In the genomic region with DNA sequence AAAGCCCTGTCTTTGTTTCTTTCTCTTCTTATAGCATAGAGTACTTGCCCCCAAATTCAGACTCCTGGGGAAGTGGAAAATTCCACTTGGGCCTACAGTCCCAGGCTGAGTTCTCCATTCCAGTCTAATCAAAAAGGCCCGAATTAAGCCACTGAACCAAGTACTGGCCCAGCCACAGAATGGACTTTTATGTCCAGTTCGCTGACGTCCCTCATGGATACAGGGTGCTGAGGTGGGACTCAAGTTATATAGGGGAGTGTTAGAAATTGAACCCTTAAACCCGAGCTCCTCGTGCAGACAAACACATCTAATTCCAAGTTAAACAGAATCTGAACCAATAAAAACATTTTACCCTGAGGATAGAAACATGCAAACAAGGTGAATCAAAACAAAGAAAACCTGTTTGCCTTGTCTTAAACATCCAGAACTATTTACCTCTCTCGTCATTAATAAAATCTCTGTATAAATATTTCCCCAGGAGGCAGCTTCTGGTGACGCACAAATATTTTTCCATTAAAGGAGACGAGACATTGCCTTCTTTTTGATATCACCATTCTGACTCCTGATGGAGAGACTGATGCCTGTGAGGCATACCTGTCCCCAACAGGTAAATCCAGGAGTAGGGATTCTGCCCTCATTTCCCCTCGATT, we compare ENCODE assay signal across 24 cellular contexts.
DNase-seq lines count a peak whose midpoint lies in the region; TF ChIP-seq lines count a peak whose summit lies in the region.
"Had no signal": no experiment of that assay in that cellular context is flagged by ENCODE, and none has a peak within 500 bp of the region (broad histone marks: within the 10 kb centered on the region; RNA-seq: fewer than 3 reads in every experiment).

No MANE protein-coding gene starts in this region.

- H3K36me3 ChIP-seq in esophagus muscularis mucosa = no peaks in the 10 kb centered on the region
- H3K36me3 ChIP-seq: spleen, thoracic aorta had no signal

- TF ChIP-seq CTCF in H9 (conservative IDR thresholded peaks at IDR 0.05) (no peak), esophagus muscularis mucosa (IDR thresholded peaks at IDR 0.05) (no peak), progenitor cell of endocrine pancreas (IDR thresholded peaks at IDR 0.05; ENCODE audit: unreplicated experiment) (no peak)

- intact Hi-C loops in esophagus muscularis mucosa (cut with DNase I) (no loop called here), cardiac septum (cut with DNase I) (no loop called here)

- H4K20me1 ChIP-seq in H9 (ENCODE audit: control insufficient read depth, insufficient read depth, insufficient read length) = no peaks in the 10 kb centered on the region

- H3K18ac ChIP-seq in H9 (ENCODE audit: insufficient read length, low read depth, low read length) = no peak overlapping the region

- H3K23me2 ChIP-seq in H9 (ENCODE audit: insufficient read length, low read depth, low read length, poor library complexity, severe bottlenecking) = no peaks in the 10 kb centered on the region

- TF ChIP-seq POLR2A in esophagus muscularis mucosa (IDR thresholded peaks at IDR 0.05; ENCODE audit: low read depth) = no peak

- no peak overlapping the region for H4K5ac ChIP-seq in H9 (ENCODE audit: insufficient read length, low read depth, low read length)

- H3K79me2 ChIP-seq in H9 (ENCODE audit: insufficient read depth, low read length) = no peaks in the 10 kb centered on the region

- H3K4me1 ChIP-seq in H9 (ENCODE audit: insufficient read depth, low read length) (peaks cover 8% of the 10 kb centered on the region; the same call in 1 of the 2 replicates), esophagus muscularis mucosa (peaks cover 0 to 18% (median 8%) of the 10 kb centered on the region in 4 donors)
- H3K4me1 ChIP-seq: spleen had no signal

- no peak overlapping the region for H3K4ac ChIP-seq in H9 (ENCODE audit: low read depth, low read length)

- no peak overlapping the region for H2BK120ac ChIP-seq in H9 (ENCODE audit: low read depth, low read length, poor library complexity, severe bottlenecking)

- no peak overlapping the region for H3K4me2 ChIP-seq in H9 (ENCODE audit: insufficient read depth, insufficient read length, low read length)

- H3K4me3 Mint-ChIP-seq in H9 (no peak overlapping the region; a peak in 1 of 5 replicates), progenitor cell of endocrine pancreas (ENCODE audit: low read depth) (no peak overlapping the region)
- H3K4me3 Mint-ChIP-seq: CD4-positive, CD25-positive, alpha-beta regulatory T cell; memory B cell; naive thymus-derived CD4-positive, alpha-beta T cell had no signal

- H3K27ac ChIP-seq in H9 (ENCODE audit: insufficient read length, low read depth, low read length) = no peak overlapping the region
- H3K27ac ChIP-seq in esophagus muscularis mucosa (replicated peaks in 1 of 4) = no peak overlapping the region
- H3K27ac ChIP-seq: spleen, thoracic aorta had no signal

- H4K8ac ChIP-seq in H9 (replicated peaks; ENCODE audit: insufficient read length, low read depth, low read length) = no peak overlapping the region

- no peak overlapping the region for H2BK12ac ChIP-seq in H9 (ENCODE audit: insufficient read length, low read depth, low read length)

- H3K9me3 Mint-ChIP-seq in H9 (peaks cover 21 to 25% of the 10 kb centered on the region in 2 experiments), progenitor cell of endocrine pancreas (ENCODE audit: low read depth) (peaks cover 10% of the 10 kb centered on the region)

- peaks cover 62% of the 10 kb centered on the region in 2 experiments for H3K4me1 Mint-ChIP-seq in H9
- peaks cover 3% of the 10 kb centered on the region for H3K4me1 Mint-ChIP-seq in progenitor cell of endocrine pancreas (ENCODE audit: low read depth)
- H3K4me1 Mint-ChIP-seq: CD4-positive, CD25-positive, alpha-beta regulatory T cell; memory B cell; naive thymus-derived CD4-positive, alpha-beta T cell had no signal

- no peak overlapping the region for H2BK15ac ChIP-seq in H9 (ENCODE audit: low read depth, low read length)

- no peak overlapping the region for H3T11ph ChIP-seq in H9 (ENCODE audit: low read length)

- peaks cover 14 to 28% (median 17%) of the 10 kb centered on the region in 3 experiments for H3K36me3 Mint-ChIP-seq in H9 (ENCODE audit: insufficient read depth in 1 of 3, low read depth in 3 of 3)
- peaks cover 3% of the 10 kb centered on the region for H3K36me3 Mint-ChIP-seq in progenitor cell of endocrine pancreas (ENCODE audit: insufficient read depth)
- H3K36me3 Mint-ChIP-seq: CD4-positive, CD25-positive, alpha-beta regulatory T cell; memory B cell; naive thymus-derived CD4-positive, alpha-beta T cell had no signal

- no peak overlapping the region for H2BK20ac ChIP-seq in H9 (ENCODE audit: low read depth, low read length, poor library complexity, severe bottlenecking)

- no peaks in the 10 kb centered on the region; the same call in 1 of the 2 replicates for H3K27me3 Mint-ChIP-seq in H9 (ENCODE audit: low read depth)
- peaks cover 16% of the 10 kb centered on the region for H3K27me3 Mint-ChIP-seq in progenitor cell of endocrine pancreas

- H3K9me3 ChIP-seq in H9 (ENCODE audit: control insufficient read depth, low read depth, low read length) (no peaks in the 10 kb centered on the region), esophagus muscularis mucosa (no peaks in the 10 kb centered on the region)
- H3K9me3 ChIP-seq: thoracic aorta had no signal

- WGBS in H9 (ENCODE audit: extremely low coverage, insufficient read length, low lambda C conversion rate) = no CpG with 5 or more reads among the region's 9 CpGs
- WGBS in esophagus muscularis mucosa = 89% methylated on average over 9 of the region's 9 CpGs

- no peak overlapping the region for H3K23ac ChIP-seq in H9 (ENCODE audit: insufficient read length, low read depth, low read length)

- no peaks in the 10 kb centered on the region for H3K79me1 ChIP-seq in H9 (ENCODE audit: insufficient read depth, low read depth, low read length, poor library complexity, severe bottlenecking)

- H3K14ac ChIP-seq in H9 (ENCODE audit: insufficient read depth, low read length) = no peak overlapping the region

- DNase-seq in H9 (no peak), NCI-H526 (lab: John Stamatoyannopoulos, UW) (peak; percentile 62 to 63), esophagus muscularis mucosa (ENCODE audit: extremely low spot score) (peak; percentile 57), progenitor cell of endocrine pancreas (ENCODE audit: low spot score, unreplicated experiment) (no peak), cardiac septum (ENCODE audit: low spot score) (no peak)
- no peak for DNase-seq in activated naive CD4-positive, alpha-beta T cell treated with Interleukin-2 at 50 U/mL for 16 hours
- DNase-seq in activated naive CD4-positive, alpha-beta T cell (lab: John Stamatoyannopoulos, UW) = no peak
- DNase-seq: activated naive CD4-positive, alpha-beta T cell treated with anti-CD3 and anti-CD28 coated beads, Interleukin-2, amount 50 U/mL, for 16 hours; amygdala; CD4-positive, CD25-positive, alpha-beta regulatory T cell; central memory CD4-positive, alpha-beta T cell; dermis blood vessel endothelial cell; GOT3; Karpas-422; left cardiac atrium; naive thymus-derived CD4-positive, alpha-beta T cell; NCI-H2081; NCI-H345; retina; spleen; stimulated activated CD4-positive, alpha-beta T cell treated with anti-CD3 and anti-CD28 coated beads, Interleukin-4, amount 100 ng/mL, for 24 hours; stimulated activated naive CD4-positive, alpha-beta T cell had no signal

- H2AK5ac ChIP-seq in H9 (ENCODE audit: insufficient read length, low read length) = no peak overlapping the region

- no peak overlapping the region for H3K9ac ChIP-seq in H9 (ENCODE audit: extremely low read depth, insufficient read length, low read length)

- H2BK5ac ChIP-seq in H9 (ENCODE audit: insufficient read length, low read length) = no peak overlapping the region

- TF ChIP-seq EP300 in esophagus muscularis mucosa (IDR thresholded peaks at IDR 0.05) = no peak

- H3K4me3 ChIP-seq in esophagus muscularis mucosa = no peak overlapping the region
- H3K4me3 ChIP-seq: spleen, thoracic aorta had no signal

- no peak overlapping the region for H2AFZ ChIP-seq in H9 (ENCODE audit: low read length)

- H3K27ac Mint-ChIP-seq in H9 (peak overlapping the region in 2 of 3 experiments; percentile 37 to 71; a peak in 2 of 7 replicates), progenitor cell of endocrine pancreas (peak overlapping the region; percentile 65)
- H3K27ac Mint-ChIP-seq: CD4-positive, CD25-positive, alpha-beta regulatory T cell; memory B cell; naive thymus-derived CD4-positive, alpha-beta T cell had no signal

- H3K56ac ChIP-seq in H9 (ENCODE audit: insufficient read length, low read depth, low read length) = no peak overlapping the region

- no peak overlapping the region for H4K91ac ChIP-seq in H9 (ENCODE audit: insufficient read length, low read depth, low read length)

- H3K27me3 ChIP-seq in H9 (ENCODE audit: insufficient read depth, low read length) (no peaks in the 10 kb centered on the region), esophagus muscularis mucosa (peaks cover 0 to 5% (median 0%) of the 10 kb centered on the region in 4 donors)

Comparison
In these comparisons a context has a peak if more than half of its experiments do, and no peak if none do; other contexts are left out.
1. DNase-seq: peak in NCI-H526 (2 of 2) and esophagus muscularis mucosa (single experiment); none in H9 (single experiment), progenitor cell of endocrine pancreas (single experiment), activated naive CD4-positive, alpha-beta T cell treated with Interleukin-2 at 50 U/mL for 16 hours (single experiment), cardiac septum (single experiment) and activated naive CD4-positive, alpha-beta T cell (0 of 4).